ENCODE assay signal across 1 cellular context in the genomic region with DNA sequence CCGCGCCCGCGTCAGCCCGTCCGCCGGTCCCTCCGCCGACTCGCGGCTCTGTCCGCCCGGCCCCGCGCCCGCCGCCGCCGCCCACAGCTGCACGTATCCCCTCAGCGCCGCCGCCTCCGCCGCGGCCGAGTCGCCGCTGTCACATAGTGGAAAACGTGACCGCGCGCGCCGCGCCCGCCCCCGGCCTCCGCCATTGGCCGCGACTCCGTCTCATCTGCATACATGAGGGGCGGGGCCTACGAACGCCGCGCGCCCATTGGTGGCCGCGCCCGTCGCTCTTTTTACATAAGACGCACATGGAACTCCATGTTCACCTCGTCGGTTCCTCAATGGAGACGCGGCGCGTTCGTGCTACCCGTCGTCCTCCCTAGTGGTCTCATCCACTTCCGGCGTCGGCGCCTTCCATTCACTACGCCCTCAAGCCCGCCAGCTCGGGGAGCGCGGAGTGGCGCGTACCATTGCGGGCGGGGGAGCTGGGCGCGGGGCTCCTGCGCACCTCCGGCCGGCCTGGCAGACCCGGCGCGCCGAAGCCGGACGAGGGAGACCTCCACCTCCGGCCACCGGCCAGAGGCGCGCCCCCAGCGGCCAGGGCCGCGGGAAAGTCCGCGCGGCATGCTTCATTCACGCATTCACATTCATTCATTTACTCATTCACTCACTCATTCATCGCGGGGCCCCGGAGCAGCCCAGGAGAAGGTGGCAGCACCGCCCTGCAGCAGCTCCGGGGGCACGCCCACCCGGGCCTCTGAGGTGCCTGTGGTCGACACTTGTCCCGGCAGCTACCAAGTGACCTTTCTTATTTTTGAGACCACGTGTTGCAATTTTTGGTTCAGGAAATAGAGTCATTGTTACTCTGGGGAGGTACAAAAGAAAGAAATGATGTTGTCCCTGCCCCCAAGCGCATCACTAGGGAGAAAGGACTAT.
A peak's percentile ranks its signal among the peaks of the same experiment; 100 is the strongest.
TF ChIP-seq lines count a peak whose summit lies in the region.

No MANE protein-coding gene starts in this region.

TF ChIP-seq in IMR-90, 13 proteins besides CTCF, POLR2A, EP300 and RAD21 (continued from another document):
- TF ChIP-seq MXI1 (IDR thresholded peaks at IDR 0.05; ENCODE audit: borderline replicate concordance, low read depth, low read length): peak; percentile 69; the same call in 1 of the 2 replicates
- TF ChIP-seq MAZ (IDR thresholded peaks at IDR 0.05; ENCODE audit: borderline replicate concordance, low read depth, low read length): no peak
- peak; percentile 49; the same call in 1 of the 2 replicates for TF ChIP-seq RFX5 (IDR thresholded peaks at IDR 0.05; ENCODE audit: low read depth, low read length)
- no peak; the same call in 1 of the 2 replicates for TF ChIP-seq CHD1 (IDR thresholded peaks at IDR 0.05; ENCODE audit: low read depth, low read length)
TF ChIP-seq in IMR-90: peak in this region for 3.
